13 cellular contexts compared by ENCODE assay signal in genomic region chr1:245197911-245198379, GRCh38. TPM values are rescaled to one million over a fixed set of nuclear protein-coding genes. Genes with fewer than 3 reads are reported as not detected.
A peak's percentile ranks its signal among the peaks of the same experiment; 100 is the strongest.
DNase-seq lines count a peak whose midpoint lies in the region; TF ChIP-seq lines count a peak whose summit lies in the region.
"Had no signal": no experiment of that assay in that cellular context is flagged by ENCODE, and none has a peak within 500 bp of the region (broad histone marks: within the 10 kb centered on the region; RNA-seq: fewer than 3 reads in every experiment).

No MANE protein-coding gene starts in this region.

- H3K27ac ChIP-seq in SJSA1 (peak overlapping the region; percentile 34; the same call in 1 of the 2 replicates), PC-9 (no peak overlapping the region), Karpas-422 (ENCODE audit: low read length) (no peak overlapping the region)
- H3K27ac ChIP-seq: KMS-11, thoracic aorta had no signal

- H3K79me2 ChIP-seq in PC-9 (ENCODE audit: low read depth) (no peaks in the 10 kb centered on the region), Karpas-422 (ENCODE audit: low read length) (no peaks in the 10 kb centered on the region)

- DNase-seq in GM03348 (ENCODE audit: low spot score) (peak; percentile 84), SJSA1 (ENCODE audit: low read depth in 1 of 2, low spot score in 2 of 2) (peak in 1 of 2 experiments; percentile 48), fibroblast of pulmonary artery (ENCODE audit: low read depth) (peak; percentile 72), renal cortical epithelial cell (ENCODE audit: low read depth) (peak; percentile 50), PC-9 (no peak), Karpas-422 (no peak), GM13977 (ENCODE audit: low spot score) (no peak)
- no peak for DNase-seq in activated CD4-positive, alpha-beta T cell treated with anti-CD3 and anti-CD28 coated beads, Interleukin-2, amount 50 U/mL, for 4 hours
- DNase-seq: activated CD4-positive, alpha-beta T cell treated with anti-CD3 and anti-CD28 coated beads for 4 hours; DMS 273 treated with DMSO at 0.1 percent for 48 hours had no signal

- no peaks in the 10 kb centered on the region for H3F3A ChIP-seq in PC-9 (ENCODE audit: insufficient read depth, low read depth)

- H3K9me3 ChIP-seq in SJSA1 (replicated peaks) (no peaks in the 10 kb centered on the region), PC-9 (ENCODE audit: insufficient read depth, low read depth) (no peaks in the 10 kb centered on the region), Karpas-422 (ENCODE audit: low read length) (no peaks in the 10 kb centered on the region)
- H3K9me3 ChIP-seq: thoracic aorta had no signal

- TF ChIP-seq CTCF in fibroblast of pulmonary artery (IDR thresholded peaks at IDR 0.05; ENCODE audit: low read length, missing control alignments) (no peak), PC-9 (conservative IDR thresholded peaks at IDR 0.05) (no peak), GM13977 (IDR thresholded peaks at IDR 0.05; ENCODE audit: extremely low read depth, insufficient read depth, missing control alignments) (no peak)

- BruUV-seq in PC-9 (replicated peaks; lab: Mats Ljungman, UMichigan): no TSS peak

- H4K20me1 ChIP-seq in PC-9 (ENCODE audit: insufficient read depth): no peaks in the 10 kb centered on the region
- no peaks in the 10 kb centered on the region for H4K20me1 ChIP-seq in Karpas-422 (ENCODE audit: insufficient read depth, low read depth, low read length)

- POLR2A ChIA-PET in PC-9 (lab: Charles Lee; ENCODE audit: unreplicated experiment): no interaction called here

- H3K4me2 ChIP-seq in PC-9 (no peak overlapping the region), Karpas-422 (ENCODE audit: low read depth, low read length, poor library complexity, severe bottlenecking) (no peak overlapping the region)
- H3K4me2 ChIP-seq: KMS-11 had no signal

- H3K36me3 ChIP-seq in SJSA1 (no peaks in the 10 kb centered on the region), PC-9 (ENCODE audit: low read depth) (no peaks in the 10 kb centered on the region), Karpas-422 (ENCODE audit: insufficient read depth, low read length) (no peaks in the 10 kb centered on the region)
- H3K36me3 ChIP-seq: thoracic aorta had no signal

- H3K27me3 ChIP-seq in SJSA1 (replicated peaks) (no peaks in the 10 kb centered on the region), PC-9 (ENCODE audit: insufficient read depth, low read depth) (peaks cover 45% of the 10 kb centered on the region), Karpas-422 (ENCODE audit: low read length) (no peaks in the 10 kb centered on the region)

- in situ Hi-C loops in GM13977 (cut with MboI; ENCODE audit: low pct_unique_long_range_greater_than_20kb, low sequenced_read_pairs, unreplicated experiment): no loop called here

- CTCF ChIA-PET in PC-9 (lab: Charles Lee): no interaction called here

- H2AFZ ChIP-seq in PC-9 (no peak overlapping the region), Karpas-422 (ENCODE audit: low read length) (no peak overlapping the region; the same call in 1 of the 2 replicates)

- H3K9me2 ChIP-seq in PC-9 (ENCODE audit: insufficient read depth): no peaks in the 10 kb centered on the region
- no peaks in the 10 kb centered on the region for H3K9me2 ChIP-seq in Karpas-422 (replicated peaks; ENCODE audit: insufficient read depth, low read length)

- intact Hi-C loops in PC-9 (cut with micrococcal nuclease; ENCODE audit: unreplicated experiment): no loop called here

- H3K4me1 ChIP-seq in SJSA1 (replicated peaks) (peaks cover 11% of the 10 kb centered on the region), PC-9 (replicated peaks; ENCODE audit: insufficient read depth) (no peaks in the 10 kb centered on the region), Karpas-422 (ENCODE audit: low read length) (no peaks in the 10 kb centered on the region)

- no peak overlapping the region for H3K9ac ChIP-seq in Karpas-422 (ENCODE audit: low read length)
- H3K9ac ChIP-seq: KMS-11 had no signal

- peak overlapping the region; percentile 4; the same call in 1 of the 2 replicates for H3K4me3 ChIP-seq in SJSA1
- H3K4me3 ChIP-seq in fibroblast of pulmonary artery (replicated peaks; ENCODE audit: low read depth, low read length): no peak overlapping the region
- no peak overlapping the region for H3K4me3 ChIP-seq in PC-9
- no peak overlapping the region for H3K4me3 ChIP-seq in Karpas-422 (ENCODE audit: low read length)
- H3K4me3 ChIP-seq: thoracic aorta had no signal

RNA-seq across cellular contexts. Expression of gene KIF26B, which starts 43.2 kb away (rescaled TPM):
- 3.9 and 5.9 TPM in 2 replicates for total RNA-seq in SJSA1 (2014; rRNA removed; shearing (Covaris generic))
- total RNA-seq in renal cortical epithelial cell (5.4 and 19.4 TPM in 2 replicates), PC-9 (2021) (0.11 and 0.25 TPM in 2 replicates)
- total RNA-seq in Karpas-422 (2014; rRNA removed; shearing (Covaris generic); ENCODE audit: low replicate concordance): 2.3 and 3.3 TPM in 2 replicates
- total RNA-seq: T-helper 1 cell treated with Interleukin-12 subunit alpha and Interleukin-12 subunit beta and Interleukin-4 antibody, amounts not matched to agents 30 ng/mL and 1 ng/mL, for 36 hours had no signal

Comparison
In these comparisons a context has a peak if more than half of its experiments do, and no peak if none do; other contexts are left out.
1. DNase-seq: peak in GM03348 (single experiment), fibroblast of pulmonary artery (single experiment) and renal cortical epithelial cell (single experiment); none in PC-9 (0 of 2), Karpas-422 (single experiment), GM13977 (single experiment) and activated CD4-positive, alpha-beta T cell treated with anti-CD3 and anti-CD28 coated beads, Interleukin-2, amount 50 U/mL, for 4 hours (0 of 2).